Comparison of ENCODE assay signal across 1 cellular context in the genomic region with DNA sequence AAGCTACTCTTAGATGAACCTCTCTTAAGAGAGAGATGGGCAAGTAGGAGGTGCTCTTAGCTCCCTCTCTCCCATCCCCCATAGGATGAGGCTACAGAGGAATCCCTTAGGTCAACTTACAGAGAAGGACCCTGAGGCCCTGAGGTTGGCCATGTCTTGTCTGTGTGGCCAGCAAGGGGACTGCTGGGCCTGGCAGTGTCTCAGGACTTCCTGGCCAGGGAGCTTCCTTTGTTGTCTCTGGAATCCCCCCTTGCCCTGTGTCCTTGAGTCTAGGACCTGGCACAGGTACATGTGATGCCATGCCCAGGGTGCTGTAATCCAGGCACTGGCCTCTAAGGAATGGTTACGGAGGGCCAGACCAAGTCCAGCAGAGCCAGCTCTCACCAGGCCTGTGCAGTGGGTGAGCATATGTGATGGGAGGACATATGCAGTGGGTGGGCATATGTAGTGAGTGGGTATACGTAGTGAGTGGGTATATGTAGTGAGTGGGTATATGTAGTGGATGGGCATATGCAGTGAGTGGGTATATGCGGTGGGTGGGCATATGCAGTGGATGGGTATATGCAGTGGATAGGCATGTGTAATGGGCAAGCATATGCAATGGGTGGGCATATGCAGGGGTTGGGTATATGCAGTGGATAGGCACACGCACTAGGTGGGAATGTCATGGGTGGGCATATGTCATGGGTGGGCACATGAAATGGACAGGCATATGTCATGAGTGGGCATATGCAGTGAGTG.
TF ChIP-seq lines count a peak whose summit lies in the region.

No MANE protein-coding gene starts in this region.

TF ChIP-seq in WTC11, 78 proteins besides CTCF, POLR2A, EP300 and RAD21 (continued from another document):
- no peak for TF ChIP-seq IRF2 (CRISPR knock-in tag; IDR thresholded peaks at IDR 0.05; ENCODE audit: borderline replicate concordance, low read depth)
- TF ChIP-seq, protein P1, sequence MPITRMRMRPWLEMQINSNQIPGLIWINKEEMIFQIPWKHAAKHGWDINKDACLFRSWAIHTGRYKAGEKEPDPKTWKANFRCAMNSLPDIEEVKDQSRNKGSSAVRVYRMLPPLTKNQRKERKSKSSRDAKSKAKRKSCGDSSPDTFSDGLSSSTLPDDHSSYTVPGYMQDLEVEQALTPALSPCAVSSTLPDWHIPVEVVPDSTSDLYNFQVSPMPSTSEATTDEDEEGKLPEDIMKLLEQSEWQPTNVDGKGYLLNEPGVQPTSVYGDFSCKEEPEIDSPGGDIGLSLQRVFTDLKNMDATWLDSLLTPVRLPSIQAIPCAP (CRISPR knock-in tag; IDR thresholded peaks at IDR 0.05) = no peak
- TF ChIP-seq TP53 (CRISPR knock-in tag; IDR thresholded peaks at IDR 0.05) = no peak
- TF ChIP-seq ZNF138 (CRISPR knock-in tag; conservative IDR thresholded peaks at IDR 0.05) = no peak
- TF ChIP-seq SP1 (CRISPR knock-in tag; conservative IDR thresholded peaks at IDR 0.05) = no peak
- TF ChIP-seq ZNF396 (CRISPR knock-in tag; IDR thresholded peaks at IDR 0.05; ENCODE audit: borderline replicate concordance) = no peak
- TF ChIP-seq, protein P2, sequence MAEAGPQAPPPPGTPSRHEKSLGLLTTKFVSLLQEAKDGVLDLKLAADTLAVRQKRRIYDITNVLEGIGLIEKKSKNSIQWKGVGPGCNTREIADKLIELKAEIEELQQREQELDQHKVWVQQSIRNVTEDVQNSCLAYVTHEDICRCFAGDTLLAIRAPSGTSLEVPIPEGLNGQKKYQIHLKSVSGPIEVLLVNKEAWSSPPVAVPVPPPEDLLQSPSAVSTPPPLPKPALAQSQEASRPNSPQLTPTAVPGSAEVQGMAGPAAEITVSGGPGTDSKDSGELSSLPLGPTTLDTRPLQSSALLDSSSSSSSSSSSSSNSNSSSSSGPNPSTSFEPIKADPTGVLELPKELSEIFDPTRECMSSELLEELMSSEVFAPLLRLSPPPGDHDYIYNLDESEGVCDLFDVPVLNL (CRISPR knock-in tag; IDR thresholded peaks at IDR 0.05; ENCODE audit: borderline replicate concordance, low read depth) = no peak
- TF ChIP-seq GTF2I (CRISPR knock-in tag; conservative IDR thresholded peaks at IDR 0.05) = no peak
- TF ChIP-seq, protein P3, sequence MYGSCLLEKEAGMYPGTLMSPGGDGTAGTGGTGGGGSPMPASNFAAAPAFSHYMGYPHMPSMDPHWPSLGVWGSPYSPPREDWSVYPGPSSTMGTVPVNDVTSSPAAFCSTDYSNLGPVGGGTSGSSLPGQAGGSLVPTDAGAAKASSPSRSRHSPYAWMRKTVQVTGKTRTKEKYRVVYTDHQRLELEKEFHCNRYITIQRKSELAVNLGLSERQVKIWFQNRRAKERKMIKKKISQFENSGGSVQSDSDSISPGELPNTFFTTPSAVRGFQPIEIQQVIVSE (CRISPR knock-in tag; IDR thresholded peaks at IDR 0.05; ENCODE audit: borderline replicate concordance) = no peak
- TF ChIP-seq, protein P4, sequence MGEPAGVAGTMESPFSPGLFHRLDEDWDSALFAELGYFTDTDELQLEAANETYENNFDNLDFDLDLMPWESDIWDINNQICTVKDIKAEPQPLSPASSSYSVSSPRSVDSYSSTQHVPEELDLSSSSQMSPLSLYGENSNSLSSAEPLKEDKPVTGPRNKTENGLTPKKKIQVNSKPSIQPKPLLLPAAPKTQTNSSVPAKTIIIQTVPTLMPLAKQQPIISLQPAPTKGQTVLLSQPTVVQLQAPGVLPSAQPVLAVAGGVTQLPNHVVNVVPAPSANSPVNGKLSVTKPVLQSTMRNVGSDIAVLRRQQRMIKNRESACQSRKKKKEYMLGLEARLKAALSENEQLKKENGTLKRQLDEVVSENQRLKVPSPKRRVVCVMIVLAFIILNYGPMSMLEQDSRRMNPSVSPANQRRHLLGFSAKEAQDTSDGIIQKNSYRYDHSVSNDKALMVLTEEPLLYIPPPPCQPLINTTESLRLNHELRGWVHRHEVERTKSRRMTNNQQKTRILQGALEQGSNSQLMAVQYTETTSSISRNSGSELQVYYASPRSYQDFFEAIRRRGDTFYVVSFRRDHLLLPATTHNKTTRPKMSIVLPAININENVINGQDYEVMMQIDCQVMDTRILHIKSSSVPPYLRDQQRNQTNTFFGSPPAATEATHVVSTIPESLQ (CRISPR knock-in tag; IDR thresholded peaks at IDR 0.05) = no peak
- no peak for TF ChIP-seq ELF4 (CRISPR knock-in tag; IDR thresholded peaks at IDR 0.05; ENCODE audit: low read depth)
- no peak for TF ChIP-seq FOXJ3 (CRISPR knock-in tag; IDR thresholded peaks at IDR 0.05; ENCODE audit: borderline replicate concordance)
